1 cellular context compared by ENCODE assay signal in the genomic region with DNA sequence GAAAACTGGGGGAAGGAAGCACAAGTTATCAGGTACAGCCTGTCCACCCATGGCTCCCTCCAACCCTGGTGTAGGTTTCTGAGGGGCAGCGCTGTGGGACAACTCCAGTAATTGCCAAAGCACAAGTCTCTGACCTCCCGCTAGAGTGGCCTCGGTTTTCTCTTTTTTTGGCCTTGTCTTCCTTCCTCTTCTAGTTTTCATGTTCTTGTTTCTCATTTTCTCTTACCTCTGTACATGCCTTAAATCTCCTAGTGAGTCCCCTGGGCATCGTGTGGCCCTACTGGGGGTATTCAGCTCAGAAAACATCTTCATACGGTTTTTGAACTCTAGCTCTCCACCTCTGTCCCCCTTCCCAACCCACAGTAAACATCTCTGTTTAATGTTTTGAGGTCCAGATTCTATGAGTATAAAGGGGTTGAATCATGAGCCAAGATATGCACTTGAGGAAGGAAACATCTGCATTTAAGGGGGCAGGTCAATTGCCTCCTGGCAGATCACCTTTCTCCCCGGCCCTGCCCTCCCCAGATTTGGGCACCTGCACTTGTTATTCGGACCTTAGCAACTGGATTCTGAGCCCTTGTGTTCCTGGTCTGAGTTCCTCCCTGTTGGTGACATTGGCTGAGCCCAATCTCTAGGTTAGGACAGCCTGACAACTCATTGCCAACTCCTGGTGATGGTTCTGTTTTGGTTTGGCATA.
TF ChIP-seq lines count a peak whose summit lies in the region.

No MANE protein-coding gene starts in this region.

TF ChIP-seq in GM12878, 131 proteins besides CTCF, POLR2A, EP300 and RAD21:
- TF ChIP-seq BHLHE40 (IDR thresholded peaks at IDR 0.05; ENCODE audit: borderline replicate concordance in 1 of 2, low read depth in 2 of 2, low read length in 1 of 2): no peak
- TF ChIP-seq ZNF207 (IDR thresholded peaks at IDR 0.05; ENCODE audit: borderline replicate concordance): no peak
- no peak for TF ChIP-seq ZZZ3 (IDR thresholded peaks at IDR 0.05; ENCODE audit: control insufficient read depth, insufficient read length, low read depth)
- no peak for TF ChIP-seq IRF4 (IDR thresholded peaks at IDR 0.05; ENCODE audit: low read depth, low read length)
- no peak for TF ChIP-seq CREM (IDR thresholded peaks at IDR 0.05; ENCODE audit: low read depth)
TF ChIP-seq in GM12878: peak in this region for 0.
